Comparison of ENCODE assay signal across 26 cellular contexts in genomic region chr4:127204326-127204725, GRCh38.
"Had no signal": no experiment of that assay in that cellular context is flagged by ENCODE, and none has a peak within 500 bp of the region (broad histone marks: within the 10 kb centered on the region; RNA-seq: fewer than 3 reads in every experiment).

No MANE protein-coding gene starts in this region.

- H3K27me3 Mint-ChIP-seq: naive thymus-derived CD8-positive, alpha-beta T cell; type B pancreatic cell had no signal

- ATAC-seq: esophagus mucosa; left lung; naive thymus-derived CD8-positive, alpha-beta T cell; pancreas; right lobe of liver; stimulated activated effector memory CD8-positive, alpha-beta T cell treated with anti-CD3 and anti-CD28 coated beads, Interleukin-12 subunit alpha, Interleukin-12 subunit beta, amount 100 ng/mL, for 72 hours had no signal

- H3K27me3 ChIP-seq: dorsolateral prefrontal cortex, heart right ventricle, left lung, pancreas, right lobe of liver, stomach, thyroid gland had no signal

- H3K4me1 ChIP-seq: heart right ventricle, left lung, pancreas, right lobe of liver, stomach, thyroid gland had no signal

- H3K27ac ChIP-seq: dorsolateral prefrontal cortex, epithelial cell of prostate, heart right ventricle, left lung, pancreas, right lobe of liver, stomach, thyroid gland had no signal

- H3K4me3 ChIP-seq: dorsolateral prefrontal cortex, heart right ventricle, left lung, pancreas, right lobe of liver, stomach, thyroid gland had no signal

- H3K4me3 Mint-ChIP-seq: naive thymus-derived CD8-positive, alpha-beta T cell; nephron progenitor cell; stimulated activated effector memory CD8-positive, alpha-beta T cell treated with anti-CD3 and anti-CD28 coated beads, Interleukin-12 subunit alpha, Interleukin-12 subunit beta, amount 100 ng/mL, for 72 hours; type B pancreatic cell had no signal

- H3K4me1 Mint-ChIP-seq: nephron progenitor cell; stimulated activated effector memory CD8-positive, alpha-beta T cell treated with anti-CD3 and anti-CD28 coated beads, Interleukin-12 subunit alpha, Interleukin-12 subunit beta, amount 100 ng/mL, for 72 hours had no signal

- FAIRE-seq: colon, islet of Langerhans, pancreas, small intestine had no signal

- H3K27ac Mint-ChIP-seq: naive thymus-derived CD8-positive, alpha-beta T cell; nephron progenitor cell; stimulated activated effector memory CD8-positive, alpha-beta T cell treated with anti-CD3 and anti-CD28 coated beads, Interleukin-12 subunit alpha, Interleukin-12 subunit beta, amount 100 ng/mL, for 72 hours; type B pancreatic cell had no signal

- H3K36me3 Mint-ChIP-seq: naive thymus-derived CD8-positive, alpha-beta T cell; stimulated activated effector memory CD8-positive, alpha-beta T cell treated with anti-CD3 and anti-CD28 coated beads, Interleukin-12 subunit alpha, Interleukin-12 subunit beta, amount 100 ng/mL, for 72 hours; type B pancreatic cell had no signal

- H3K9me3 Mint-ChIP-seq: type B pancreatic cell had no signal

- DNase-seq: cerebellar nuclear complex; dorsolateral prefrontal cortex; effector CD4-positive, alpha-beta T cell; foreskin melanocyte; glutamatergic neuron; heart right ventricle; hippocampal formation; left cardiac atrium; left lung; naive thymus-derived CD8-positive, alpha-beta T cell; nephron progenitor cell; nucleus accumbens; pancreas; right lobe of liver; small intestine; stimulated activated CD4-positive, alpha-beta T cell treated with anti-CD3 and anti-CD28 coated beads, Interleukin-2, amount 100 ng/mL, for 24 hours; stimulated activated CD4-positive, alpha-beta T cell treated with anti-CD3 and anti-CD28 coated beads, Interleukin-4, amount 100 ng/mL, for 24 hours; stimulated activated naive CD4-positive, alpha-beta T cell treated with Interleukin-2 at 50 U/mL for 16 hours; stomach; thyroid gland had no signal

- H3K9me3 ChIP-seq: pancreas, right lobe of liver, stomach, thyroid gland had no signal

- H3K36me3 ChIP-seq: heart right ventricle, left lung, pancreas, right lobe of liver, stomach, thyroid gland had no signal
